In the genomic region with DNA sequence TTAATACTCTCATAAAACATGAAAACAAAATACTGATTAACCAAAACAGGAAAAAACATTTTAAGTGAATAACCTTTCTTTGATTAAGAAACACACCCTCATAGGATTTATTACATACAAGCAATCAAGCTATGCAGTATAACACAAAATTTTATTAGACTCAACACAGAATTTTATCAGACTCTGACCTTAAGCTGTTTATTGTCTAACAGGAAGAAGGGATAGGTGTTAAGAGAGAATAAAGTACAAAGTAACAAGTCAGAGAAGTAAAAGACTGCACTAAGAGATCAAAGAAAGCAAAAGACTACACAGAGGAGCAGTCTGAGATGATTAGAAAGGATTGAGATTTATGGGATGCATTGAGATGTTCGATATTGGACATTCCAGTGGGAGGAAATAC, we compare ENCODE assay signal across 1 cellular context.
TF ChIP-seq lines count a peak whose summit lies in the region.

No MANE protein-coding gene starts in this region.

TF ChIP-seq in GM23338, 12 proteins besides CTCF, POLR2A, EP300 and RAD21 (continued from another document):
- TF ChIP-seq, protein P1, sequence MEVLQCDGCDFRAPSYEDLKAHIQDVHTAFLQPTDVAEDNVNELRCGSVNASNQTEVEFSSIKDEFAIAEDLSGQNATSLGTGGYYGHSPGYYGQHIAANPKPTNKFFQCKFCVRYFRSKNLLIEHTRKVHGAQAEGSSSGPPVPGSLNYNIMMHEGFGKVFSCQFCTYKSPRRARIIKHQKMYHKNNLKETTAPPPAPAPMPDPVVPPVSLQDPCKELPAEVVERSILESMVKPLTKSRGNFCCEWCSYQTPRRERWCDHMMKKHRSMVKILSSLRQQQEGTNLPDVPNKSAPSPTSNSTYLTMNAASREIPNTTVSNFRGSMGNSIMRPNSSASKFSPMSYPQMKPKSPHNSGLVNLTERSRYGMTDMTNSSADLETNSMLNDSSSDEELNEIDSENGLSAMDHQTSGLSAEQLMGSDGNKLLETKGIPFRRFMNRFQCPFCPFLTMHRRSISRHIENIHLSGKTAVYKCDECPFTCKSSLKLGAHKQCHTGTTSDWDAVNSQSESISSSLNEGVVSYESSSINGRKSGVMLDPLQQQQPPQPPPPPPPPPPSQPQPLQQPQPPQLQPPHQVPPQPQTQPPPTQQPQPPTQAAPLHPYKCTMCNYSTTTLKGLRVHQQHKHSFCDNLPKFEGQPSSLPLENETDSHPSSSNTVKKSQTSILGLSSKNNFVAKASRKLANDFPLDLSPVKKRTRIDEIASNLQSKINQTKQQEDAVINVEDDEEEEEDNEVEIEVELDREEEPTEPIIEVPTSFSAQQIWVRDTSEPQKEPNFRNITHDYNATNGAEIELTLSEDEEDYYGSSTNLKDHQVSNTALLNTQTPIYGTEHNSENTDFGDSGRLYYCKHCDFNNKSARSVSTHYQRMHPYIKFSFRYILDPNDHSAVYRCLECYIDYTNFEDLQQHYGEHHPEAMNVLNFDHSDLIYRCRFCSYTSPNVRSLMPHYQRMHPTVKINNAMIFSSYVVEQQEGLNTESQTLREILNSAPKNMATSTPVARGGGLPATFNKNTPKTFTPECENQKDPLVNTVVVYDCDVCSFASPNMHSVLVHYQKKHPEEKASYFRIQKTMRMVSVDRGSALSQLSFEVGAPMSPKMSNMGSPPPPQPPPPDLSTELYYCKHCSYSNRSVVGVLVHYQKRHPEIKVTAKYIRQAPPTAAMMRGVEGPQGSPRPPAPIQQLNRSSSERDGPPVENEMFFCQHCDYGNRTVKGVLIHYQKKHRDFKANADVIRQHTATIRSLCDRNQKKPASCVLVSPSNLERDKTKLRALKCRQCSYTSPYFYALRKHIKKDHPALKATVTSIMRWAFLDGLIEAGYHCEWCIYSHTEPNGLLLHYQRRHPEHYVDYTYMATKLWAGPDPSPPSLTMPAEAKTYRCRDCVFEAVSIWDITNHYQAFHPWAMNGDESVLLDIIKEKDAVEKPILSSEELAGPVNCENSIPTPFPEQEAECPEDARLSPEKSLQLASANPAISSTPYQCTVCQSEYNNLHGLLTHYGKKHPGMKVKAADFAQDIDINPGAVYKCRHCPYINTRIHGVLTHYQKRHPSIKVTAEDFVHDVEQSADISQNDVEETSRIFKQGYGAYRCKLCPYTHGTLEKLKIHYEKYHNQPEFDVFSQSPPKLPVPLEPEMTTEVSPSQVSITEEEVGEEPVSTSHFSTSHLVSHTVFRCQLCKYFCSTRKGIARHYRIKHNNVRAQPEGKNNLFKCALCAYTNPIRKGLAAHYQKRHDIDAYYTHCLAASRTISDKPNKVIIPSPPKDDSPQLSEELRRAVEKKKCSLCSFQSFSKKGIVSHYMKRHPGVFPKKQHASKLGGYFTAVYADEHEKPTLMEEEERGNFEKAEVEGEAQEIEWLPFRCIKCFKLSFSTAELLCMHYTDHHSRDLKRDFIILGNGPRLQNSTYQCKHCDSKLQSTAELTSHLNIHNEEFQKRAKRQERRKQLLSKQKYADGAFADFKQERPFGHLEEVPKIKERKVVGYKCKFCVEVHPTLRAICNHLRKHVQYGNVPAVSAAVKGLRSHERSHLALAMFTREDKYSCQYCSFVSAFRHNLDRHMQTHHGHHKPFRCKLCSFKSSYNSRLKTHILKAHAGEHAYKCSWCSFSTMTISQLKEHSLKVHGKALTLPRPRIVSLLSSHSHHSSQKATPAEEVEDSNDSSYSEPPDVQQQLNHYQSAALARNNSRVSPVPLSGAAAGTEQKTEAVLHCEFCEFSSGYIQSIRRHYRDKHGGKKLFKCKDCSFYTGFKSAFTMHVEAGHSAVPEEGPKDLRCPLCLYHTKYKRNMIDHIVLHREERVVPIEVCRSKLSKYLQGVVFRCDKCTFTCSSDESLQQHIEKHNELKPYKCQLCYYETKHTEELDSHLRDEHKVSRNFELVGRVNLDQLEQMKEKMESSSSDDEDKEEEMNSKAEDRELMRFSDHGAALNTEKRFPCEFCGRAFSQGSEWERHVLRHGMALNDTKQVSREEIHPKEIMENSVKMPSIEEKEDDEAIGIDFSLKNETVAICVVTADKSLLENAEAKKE (CRISPR knock-in tag; IDR thresholded peaks at IDR 0.05), result no peak
- TF ChIP-seq CREB1 (CRISPR knock-in tag; IDR thresholded peaks at IDR 0.05; ENCODE audit: low read depth) (no peak), ZNF114 (CRISPR knock-in tag; IDR thresholded peaks at IDR 0.05) (no peak)
